8 cellular contexts compared by ENCODE assay signal in genomic region chr10:111075577-111076185, GRCh38. TPM values are rescaled to one million over a fixed set of nuclear protein-coding genes. Genes with fewer than 3 reads are reported as not detected.
A peak's percentile ranks its signal among the peaks of the same experiment; 100 is the strongest.
DNase-seq lines count a peak whose midpoint lies in the region; ATAC-seq and TF ChIP-seq lines count a peak whose summit lies in the region.

No MANE protein-coding gene starts in this region.

- H3K4me1 ChIP-seq in ES-I3 (ENCODE audit: insufficient read depth, low read length) (no peaks in the 10 kb centered on the region), colonic mucosa (peaks cover 10% of the 10 kb centered on the region)

- H3K27ac Mint-ChIP-seq in osteocyte (ENCODE audit: unreplicated experiment), result no peak overlapping the region

- no peak overlapping the region for H3K27ac ChIP-seq in colonic mucosa

- H3K27me3 Mint-ChIP-seq in osteocyte (ENCODE audit: unreplicated experiment), result peaks cover 55% of the 10 kb centered on the region

- intact Hi-C loops in colonic mucosa (cut with DNase I), result loop anchor here (1.0 to 10.0 kb wide), 3 partner anchors 132 to 519 kb away; no protein-coding TSS in a partner anchor

- no peak for TF ChIP-seq CTCF in colonic mucosa (IDR thresholded peaks at IDR 0.05)
- no peak for TF ChIP-seq CTCF in osteocyte (IDR thresholded peaks at IDR 0.05)

- H3K9me3 ChIP-seq in ES-I3 (ENCODE audit: control insufficient read depth, insufficient read depth, low read length) (no peaks in the 10 kb centered on the region), colonic mucosa (no peaks in the 10 kb centered on the region)

- no peaks in the 10 kb centered on the region for H3K36me3 Mint-ChIP-seq in osteocyte (ENCODE audit: unreplicated experiment)

- H3K36me3 ChIP-seq in ES-I3 (ENCODE audit: insufficient read depth, low read length) (no peaks in the 10 kb centered on the region), colonic mucosa (no peaks in the 10 kb centered on the region)

- H3K9me3 Mint-ChIP-seq in osteocyte (ENCODE audit: unreplicated experiment), result no peaks in the 10 kb centered on the region

- peak; percentile 6 for ATAC-seq in HG02981 (IDR thresholded peaks at IDR 0.05; ENCODE audit: unreplicated experiment)

- H3K4me1 Mint-ChIP-seq in osteocyte (ENCODE audit: unreplicated experiment), result peaks cover 7% of the 10 kb centered on the region

- peaks cover 11% of the 10 kb centered on the region for H3K27me3 ChIP-seq in colonic mucosa

- H3K9ac ChIP-seq in ES-I3 (ENCODE audit: low read depth, low read length) (peak overlapping the region; percentile 22; the same call in 1 of the 2 replicates), colonic mucosa (ENCODE audit: low read depth in 2 of 2, low read length in 2 of 2) (no peak overlapping the region)

- H3K4me3 Mint-ChIP-seq in osteocyte (ENCODE audit: unreplicated experiment), result peak overlapping the region; percentile 80

- DNase-seq in colonic mucosa, result no peak
- no peak for DNase-seq in osteocyte (ENCODE audit: extremely low spot score, unreplicated experiment)
- DNase-seq in anterior cingulate cortex (lab: John Stamatoyannopoulos, UW), result no peak
- DNase-seq in cerebellar nuclear complex (lab: John Stamatoyannopoulos, UW), result no peak
- no peak for DNase-seq in NOMO-1 treated with DMSO at 0.1 percent for 48 hours (lab: John Stamatoyannopoulos, UW; ENCODE audit: unreplicated experiment)
- DNase-seq in cortex of kidney (lab: John Stamatoyannopoulos, UW), result no peak

- peak overlapping the region; percentile 76 for H3K4me3 ChIP-seq in colonic mucosa

RNA-seq across cellular contexts. Expression of gene ADRA2A, which starts 1.1 kb away (rescaled TPM):
- total RNA-seq in colonic mucosa (10 to 100 TPM; 12.8 to 14.3 TPM), osteocyte (not detected in 2 replicates)

Comparison
In these comparisons a context has a peak if more than half of its experiments do, and no peak if none do; other contexts are left out.
1. RNA of gene ADRA2A, which starts 1.1 kb away (total RNA-seq): 12.8 to 14.3 TPM in colonic mucosa; not detected in osteocyte; every median in the first group is over 10 times any median in the second.